In genomic region chr12:108302471-108303311, GRCh38 we compare ENCODE assay signal across 9 cellular contexts. TPM values are rescaled to one million over a fixed set of nuclear protein-coding genes. Genes with fewer than 3 reads are reported as not detected.
DNase-seq lines count a peak whose midpoint lies in the region; ATAC-seq and TF ChIP-seq lines count a peak whose summit lies in the region.
"Had no signal": no experiment of that assay in that cellular context is flagged by ENCODE, and none has a peak within 500 bp of the region (broad histone marks: within the 10 kb centered on the region; RNA-seq: fewer than 3 reads in every experiment).

No MANE protein-coding gene starts in this region.

- H3K27ac ChIP-seq in H9 (ENCODE audit: insufficient read length, low read depth, low read length), result no peak overlapping the region
- peak overlapping the region; percentile 57 to 68 (median 63) for H3K27ac ChIP-seq in body of pancreas
- H3K27ac ChIP-seq in smooth muscle cell (ENCODE audit: low read depth), result peak overlapping the region; percentile 99

- no peaks in the 10 kb centered on the region for H3K79me1 ChIP-seq in H9 (ENCODE audit: insufficient read depth, low read depth, low read length, poor library complexity, severe bottlenecking)

- 0 out of 2 replicates have a peak overlapping the region, but pooled peaks have one; percentile 14 for H3K14ac ChIP-seq in H9 (ENCODE audit: insufficient read depth, low read length)

- H3K27me3 Mint-ChIP-seq in H9 (ENCODE audit: low read depth), result peaks cover 6% of the 10 kb centered on the region
- H3K27me3 Mint-ChIP-seq in immature natural killer cell (ENCODE audit: low read depth in 3 of 3), result peaks cover 11 to 19% (median 13%) of the 10 kb centered on the region in 3 donors

- H3K4ac ChIP-seq in H9 (ENCODE audit: low read depth, low read length), result no peak overlapping the region

- H2BK12ac ChIP-seq in H9 (ENCODE audit: insufficient read length, low read depth, low read length), result no peak overlapping the region

- H4K20me1 ChIP-seq in H9 (ENCODE audit: control insufficient read depth, insufficient read depth, insufficient read length), result no peaks in the 10 kb centered on the region
- peaks cover 47% of the 10 kb centered on the region for H4K20me1 ChIP-seq in smooth muscle cell (ENCODE audit: low read depth)

- H3K79me2 ChIP-seq in H9 (ENCODE audit: insufficient read depth, low read length), result no peaks in the 10 kb centered on the region
- peaks cover 57% of the 10 kb centered on the region for H3K79me2 ChIP-seq in smooth muscle cell (ENCODE audit: low read depth)

- TF ChIP-seq CTCF in H9 (conservative IDR thresholded peaks at IDR 0.05) (peak; percentile 61), body of pancreas (IDR thresholded peaks at IDR 0.05) (peak in 3 of 7 experiments; percentile 21 to 37 (median 28)), smooth muscle cell (IDR thresholded peaks at IDR 0.05; ENCODE audit: borderline replicate concordance, insufficient read depth, poor library complexity, severe bottlenecking) (peak; percentile 24)

- no peak overlapping the region for H2BK15ac ChIP-seq in H9 (ENCODE audit: low read depth, low read length)

- H3K36me3 ChIP-seq in body of pancreas (replicated peaks in 1 of 2; ENCODE audit: insufficient read depth in 1 of 2, low read depth in 2 of 2) (no peaks in the 10 kb centered on the region), smooth muscle cell (ENCODE audit: low read depth) (no peaks in the 10 kb centered on the region)

- H2AFZ ChIP-seq in H9 (ENCODE audit: low read length), result no peak overlapping the region
- H2AFZ ChIP-seq in smooth muscle cell (ENCODE audit: low read depth), result no peak overlapping the region

- H2BK5ac ChIP-seq in H9 (ENCODE audit: insufficient read length, low read length), result no peak overlapping the region

- no peak overlapping the region for H2BK20ac ChIP-seq in H9 (ENCODE audit: low read depth, low read length, poor library complexity, severe bottlenecking)

- no peak for TF ChIP-seq POLR2A in body of pancreas (IDR thresholded peaks at IDR 0.05)

- no peak overlapping the region for H3K23ac ChIP-seq in H9 (ENCODE audit: insufficient read length, low read depth, low read length)

- no peak overlapping the region for H3K18ac ChIP-seq in H9 (ENCODE audit: insufficient read length, low read depth, low read length)

- DNase-seq in H9, result peak; percentile 85
- peak; percentile 42 to 81 (median 64) for DNase-seq in body of pancreas
- DNase-seq in immature natural killer cell, result no peak
- no peak for DNase-seq in smooth muscle cell (lab: John Stamatoyannopoulos, UW; ENCODE audit: unreplicated experiment)
- no peak for DNase-seq in NCI-H146 treated with DMSO at 0.1 percent for 48 hours (lab: John Stamatoyannopoulos, UW; ENCODE audit: unreplicated experiment)
- no peak for DNase-seq in activated CD4-positive, alpha-beta T cell treated with anti-CD3 and anti-CD28 coated beads for 48 hours
- DNase-seq in OCI-M2 (lab: John Stamatoyannopoulos, UW; ENCODE audit: unreplicated experiment), result no peak
- no peak for DNase-seq in NCI-H1417 treated with DMSO at 0.1 percent for 48 hours (lab: John Stamatoyannopoulos, UW)
- DNase-seq: NCI-H345 had no signal

- H3K9ac ChIP-seq in H9 (ENCODE audit: extremely low read depth, insufficient read length, low read length) (no peak overlapping the region), smooth muscle cell (ENCODE audit: low read depth) (no peak overlapping the region)

- H3T11ph ChIP-seq in H9 (ENCODE audit: low read length), result no peak overlapping the region

- intact Hi-C loops in body of pancreas (cut with DNase I), result no loop called here

- H4K91ac ChIP-seq in H9 (ENCODE audit: insufficient read length, low read depth, low read length), result no peak overlapping the region

- H4K5ac ChIP-seq in H9 (ENCODE audit: insufficient read length, low read depth, low read length), result no peak overlapping the region

- H3K4me1 ChIP-seq in H9 (ENCODE audit: insufficient read depth, low read length) (peaks cover 4% of the 10 kb centered on the region; the same call in 1 of the 2 replicates), body of pancreas (peaks cover 53% of the 10 kb centered on the region), smooth muscle cell (ENCODE audit: low read depth) (peaks cover 15% of the 10 kb centered on the region)

- H3K9me3 ChIP-seq in H9 (ENCODE audit: control insufficient read depth, low read depth, low read length) (no peaks in the 10 kb centered on the region), body of pancreas (no peaks in the 10 kb centered on the region), smooth muscle cell (replicated peaks; ENCODE audit: low read depth) (no peaks in the 10 kb centered on the region)

- H3K23me2 ChIP-seq in H9 (ENCODE audit: insufficient read length, low read depth, low read length, poor library complexity, severe bottlenecking), result no peaks in the 10 kb centered on the region

- peaks cover 3% of the 10 kb centered on the region in 2 experiments; a peak in 2 of 5 replicates for H3K9me3 Mint-ChIP-seq in H9
- peaks cover 0 to 2% (median 0%) of the 10 kb centered on the region in 6 donors for H3K9me3 Mint-ChIP-seq in immature natural killer cell

- no peaks in the 10 kb centered on the region for H3K27me3 ChIP-seq in H9 (ENCODE audit: insufficient read depth, low read length)
- no peaks in the 10 kb centered on the region for H3K27me3 ChIP-seq in body of pancreas
- H3K27me3 ChIP-seq in smooth muscle cell (ENCODE audit: low read depth), result no peaks in the 10 kb centered on the region

- no peak overlapping the region for H3K56ac ChIP-seq in H9 (ENCODE audit: insufficient read length, low read depth, low read length)

- no peak overlapping the region for H2BK120ac ChIP-seq in H9 (ENCODE audit: low read depth, low read length, poor library complexity, severe bottlenecking)

- H2AK5ac ChIP-seq in H9 (ENCODE audit: insufficient read length, low read length), result no peak overlapping the region

- no peak overlapping the region for H3K4me2 ChIP-seq in H9 (ENCODE audit: insufficient read depth, insufficient read length, low read length)
- H3K4me2 ChIP-seq in smooth muscle cell, result peak overlapping the region; percentile 79

- H3F3A ChIP-seq in smooth muscle cell (ENCODE audit: low read depth), result peaks cover 12% of the 10 kb centered on the region

- peak overlapping the region in 2 of 3 experiments; percentile 23 to 75; a peak in 4 of 7 replicates for H3K27ac Mint-ChIP-seq in H9
- H3K27ac Mint-ChIP-seq in immature natural killer cell, result peak overlapping the region; percentile 83 to 98 (median 97)

- no peak overlapping the region for H4K8ac ChIP-seq in H9 (replicated peaks; ENCODE audit: insufficient read length, low read depth, low read length)

- H3K4me3 ChIP-seq in body of pancreas, result no peak overlapping the region
- no peak overlapping the region for H3K4me3 ChIP-seq in smooth muscle cell

- H3K36me3 Mint-ChIP-seq in H9 (ENCODE audit: insufficient read depth in 1 of 3, low read depth in 3 of 3), result peaks cover 0 to 2% (median 0%) of the 10 kb centered on the region in 3 experiments; a peak in 2 of 7 replicates
- peaks cover 8 to 10% (median 10%) of the 10 kb centered on the region in 3 donors for H3K36me3 Mint-ChIP-seq in immature natural killer cell

- no CpG with 5 or more reads among the region's 17 CpGs for WGBS in H9 (ENCODE audit: extremely low coverage, insufficient read length, low lambda C conversion rate)
- WGBS in body of pancreas, 2 donors, result 8 to 20% methylated on average over 17 of the region's 17 CpGs
- 31% methylated on average over 17 of the region's 17 CpGs for WGBS in smooth muscle cell (ENCODE audit: low lambda C conversion rate)

- ATAC-seq in body of pancreas, result peak; percentile 68

- H3K4me3 Mint-ChIP-seq in H9 (no peak overlapping the region; a peak in 1 of 5 replicates), immature natural killer cell (peak overlapping the region in 4 of 5 donors; percentile 75 to 83 (median 78))

- H3K4me1 Mint-ChIP-seq in H9 (peaks cover 36 to 45% of the 10 kb centered on the region in 2 experiments), immature natural killer cell (peaks cover 100% of the 10 kb centered on the region in 2 donors)

RNA-seq across cellular contexts. Expression of gene CMKLR1, which starts 36.4 kb away (rescaled TPM):
- total RNA-seq in H9 (2021) (0.66 and 0.83 TPM in 2 replicates), body of pancreas (1 to 10 TPM; 5.3 to 5.7 TPM), smooth muscle cell (294 and 312 TPM in 2 replicates)
- polyA plus RNA-seq in immature natural killer cell (10 to 100 TPM; 32.5 to 83.7 (median 49.6) TPM), smooth muscle cell (111 and 179 TPM in 2 replicates)

Comparison
In these comparisons a context has a peak if more than half of its experiments do, and no peak if none do; other contexts are left out.
1. DNase-seq: peak in H9 (single experiment) and body of pancreas (4 of 4); none in immature natural killer cell (0 of 3), smooth muscle cell (single experiment), NCI-H146 treated with DMSO at 0.1 percent for 48 hours (single experiment), activated CD4-positive, alpha-beta T cell treated with anti-CD3 and anti-CD28 coated beads for 48 hours (single experiment), OCI-M2 (single experiment) and NCI-H1417 treated with DMSO at 0.1 percent for 48 hours (single experiment).
2. H3K4me3 Mint-ChIP-seq: peak in immature natural killer cell (4 of 5); none in H9 (0 of 2).
3. RNA of gene CMKLR1, which starts 36.4 kb away (total RNA-seq): 294 to 312 TPM in smooth muscle cell; 5.3 to 5.7 TPM in body of pancreas and 0.66 to 0.83 TPM in H9; every median in the first group is over 10 times any median in the second.